Comparison of ENCODE assay signal across 27 cellular contexts in genomic region chr22:28314959-28315358, GRCh38.
"Had no signal": no experiment of that assay in that cellular context is flagged by ENCODE, and none has a peak within 500 bp of the region (broad histone marks: within the 10 kb centered on the region; RNA-seq: fewer than 3 reads in every experiment).

No MANE protein-coding gene starts in this region.

- H3K4me1 ChIP-seq: parathyroid adenoma, psoas muscle, right lobe of liver, sigmoid colon, testis, transverse colon, uterus had no signal

- H3K79me2 ChIP-seq: parathyroid adenoma had no signal

- H2AFZ ChIP-seq: neural progenitor cell, parathyroid adenoma had no signal

- H3K4me3 ChIP-seq: neural progenitor cell, ovary, psoas muscle, right lobe of liver, sigmoid colon, suprapubic skin, testis, tibial artery, transverse colon, uterus had no signal

- ATAC-seq: naive thymus-derived CD4-positive, alpha-beta T cell; natural killer cell; psoas muscle; right cardiac atrium; right lobe of liver; stimulated activated memory B cell treated with anti-CD40 and anti-IgM and Interleukin-4, amounts not matched to agents 10 μg/mL and 1 μg/mL and 100 μg/mL, for 72 hours; stimulated activated naive CD8-positive, alpha-beta T cell treated with anti-CD3 and anti-CD28 coated beads, Interleukin-15, amount 100 ng/mL, for 72 hours; stimulated activated naive CD8-positive, alpha-beta T cell treated with anti-CD3 and anti-CD28 coated beads, Interleukin-15, Interleukin-2, amounts not matched to agents 100 U/mL and 50 U/mL, for 24 hours had no signal

- H3K9ac ChIP-seq: neural progenitor cell, parathyroid adenoma had no signal

- H3K27ac ChIP-seq: neural progenitor cell, ovary, parathyroid adenoma, psoas muscle, right lobe of liver, sigmoid colon, suprapubic skin, testis, tibial artery, transverse colon, uterus had no signal

- H3K36me3 ChIP-seq: neural progenitor cell, ovary, right lobe of liver, sigmoid colon, suprapubic skin, tibial artery, transverse colon, uterus had no signal

- H3K4me2 ChIP-seq: neural progenitor cell had no signal

- FAIRE-seq: small intestine had no signal

- H3K9me3 ChIP-seq: ovary, psoas muscle, right lobe of liver, sigmoid colon, suprapubic skin, testis, tibial artery, transverse colon, uterus had no signal

- DNase-seq: naive thymus-derived CD4-positive, alpha-beta T cell; natural killer cell; occipital lobe; ovary; posterior cingulate gyrus; psoas muscle; right cardiac atrium; right lobe of liver; sigmoid colon; small intestine; stimulated activated CD4-positive, alpha-beta T cell treated with anti-CD3 and anti-CD28 coated beads, Interleukin-15, amount 100 ng/mL, for 24 hours; stimulated activated CD4-positive, alpha-beta T cell treated with anti-CD3 and anti-CD28 coated beads, Interleukin-2, amount 100 ng/mL, for 24 hours; stimulated activated CD4-positive, alpha-beta T cell treated with anti-CD3 and anti-CD28 coated beads, Interleukin-2, amount 100 ng/mL, for 48 hours; stimulated activated CD4-positive, alpha-beta T cell treated with anti-CD3 and anti-CD28 coated beads, Interleukin-4, amount 100 ng/mL, for 24 hours; stimulated activated CD8-positive, alpha-beta memory T cell treated with anti-CD3 and anti-CD28 coated beads, Interleukin-4, amount 100 ng/mL, for 48 hours; stimulated activated naive CD4-positive, alpha-beta T cell; stimulated activated naive CD8-positive, alpha-beta T cell treated with anti-CD3 and anti-CD28 coated beads, Interleukin-15, amount 100 ng/mL, for 72 hours; stimulated activated naive CD8-positive, alpha-beta T cell treated with anti-CD3 and anti-CD28 coated beads, Interleukin-15, Interleukin-2, amounts not matched to agents 100 U/mL and 50 U/mL, for 24 hours; substantia nigra; testis; tibial artery; transverse colon; uterus had no signal

- H3K27me3 ChIP-seq: neural progenitor cell, ovary, right lobe of liver, sigmoid colon, suprapubic skin, testis, tibial artery, transverse colon, uterus had no signal
